ENCODE assay signal across 25 cellular contexts in genomic region chr6:14906621-14907020, GRCh38.
A peak's percentile ranks its signal among the peaks of the same experiment; 100 is the strongest.
DNase-seq lines count a peak whose midpoint lies in the region; ATAC-seq, FAIRE-seq and TF ChIP-seq lines count a peak whose summit lies in the region.
"Had no signal": no experiment of that assay in that cellular context is flagged by ENCODE, and none has a peak within 500 bp of the region (broad histone marks: within the 10 kb centered on the region; RNA-seq: fewer than 3 reads in every experiment).

No MANE protein-coding gene starts in this region.

- POLR2A ChIA-PET in K562 (lab: Yijun Ruan, JAX): interaction anchor here (0.5 to 2.5 kb wide), 4 partner anchors 9 to 178 kb away, joined by 3 to 7 read pairs (median 3); no protein-coding TSS in a partner anchor

- H3K4me1 ChIP-seq in BLaER1 (peaks cover 97% of the 10 kb centered on the region), K562 (replicated peaks in 1 of 2; ENCODE audit: control insufficient read depth in 2 of 2, insufficient read depth in 2 of 2, low read length in 2 of 2) (peaks cover 0 to 18% of the 10 kb centered on the region in 2 experiments; a peak in 4 of 5 replicates), GM23338 (ENCODE audit: insufficient read depth) (0 out of 2 replicates have a peak, but pooled peaks cover 4% of the 10 kb centered on the region)
- H3K4me1 ChIP-seq in BLaER1 treated with 17β-estradiol and CSF1 and Interleukin-3, amounts not matched to agents 10 nM and 100 nM: peaks cover 47 to 98% (median 86%) of the 10 kb centered on the region in 10 experiments
- H3K4me1 ChIP-seq: BE2C, Caco-2 had no signal

- no peaks in the 10 kb centered on the region for H3K27me3 ChIP-seq in BLaER1
- no peaks in the 10 kb centered on the region for H3K27me3 ChIP-seq in BLaER1 treated with 17β-estradiol and CSF1 and Interleukin-3, amounts not matched to agents 10 nM and 100 nM
- no peaks in the 10 kb centered on the region for H3K27me3 ChIP-seq in K562 (ENCODE audit: control insufficient read depth in 2 of 2, insufficient read depth in 2 of 2, low read length in 2 of 2)
- no peaks in the 10 kb centered on the region for H3K27me3 ChIP-seq in GM23338 (ENCODE audit: insufficient read depth)
- H3K27me3 ChIP-seq in dorsolateral prefrontal cortex: no peaks in the 10 kb centered on the region
- H3K27me3 ChIP-seq: BE2C had no signal

- H3K36me3 ChIP-seq in BLaER1 (no peaks in the 10 kb centered on the region; the same call in 1 of the 2 replicates), K562 (ENCODE audit: control insufficient read depth, insufficient read depth, low read length) (no peaks in the 10 kb centered on the region), GM23338 (ENCODE audit: insufficient read depth) (no peaks in the 10 kb centered on the region)
- H3K36me3 ChIP-seq in BLaER1 treated with 17β-estradiol and CSF1 and Interleukin-3, amounts not matched to agents 10 nM and 100 nM: peaks cover 0 to 5% (median 0%) of the 10 kb centered on the region in 11 experiments; a peak in 3 of 22 replicates
- H3K36me3 ChIP-seq: BE2C had no signal

- no peak overlapping the region for H2AFZ ChIP-seq in K562 (ENCODE audit: low read depth, low read length)
- H2AFZ ChIP-seq in GM23338: no peak overlapping the region

- intact Hi-C loops in K562 (cut with micrococcal nuclease): no loop called here
- intact Hi-C loops in dorsolateral prefrontal cortex (cut with DNase I): no loop called here

- no peaks in the 10 kb centered on the region for H4K20me1 ChIP-seq in BLaER1
- no peaks in the 10 kb centered on the region for H4K20me1 ChIP-seq in BLaER1 treated with 17β-estradiol and CSF1 and Interleukin-3, amounts not matched to agents 10 nM and 100 nM
- no peaks in the 10 kb centered on the region for H4K20me1 ChIP-seq in K562 (replicated peaks; ENCODE audit: control insufficient read depth, insufficient read depth, low read length)
- H4K20me1 ChIP-seq in GM23338 (replicated peaks; ENCODE audit: insufficient read depth): no peaks in the 10 kb centered on the region

- peaks cover 19% of the 10 kb centered on the region for H3K9me3 ChIP-seq in BLaER1
- H3K9me3 ChIP-seq in BLaER1 treated with 17β-estradiol and CSF1 and Interleukin-3, amounts not matched to agents 10 nM and 100 nM (replicated peaks in 1 of 11): peaks cover 0 to 46% (median 22%) of the 10 kb centered on the region in 11 experiments; a peak in 19 of 22 replicates
- H3K9me3 ChIP-seq in K562 (replicated peaks; ENCODE audit: control insufficient read depth, insufficient read depth, low read depth, low read length): no peaks in the 10 kb centered on the region
- H3K9me3 ChIP-seq: BE2C, Caco-2 had no signal

- H3K27me3 Mint-ChIP-seq in GM23338 (ENCODE audit: insufficient read depth, low read depth, poor library complexity): peaks cover 3% of the 10 kb centered on the region
- H3K27me3 Mint-ChIP-seq: CD4-positive, alpha-beta memory T cell; CD4-positive, CD25-positive, alpha-beta regulatory T cell; CD8-positive, alpha-beta memory T cell had no signal

- no peaks in the 10 kb centered on the region for H3F3A ChIP-seq in GM23338 (replicated peaks; ENCODE audit: low read depth)

- peak; percentile 6 for DNase-seq in NAMALWA (ENCODE audit: low spot score)
- no peak for DNase-seq in K562 (ENCODE audit: extremely low read depth in 1 of 4, low spot score in 3 of 4)
- no peak for DNase-seq in GM23338 (ENCODE audit: low spot score)
- no peak for DNase-seq in stimulated activated naive CD4-positive, alpha-beta T cell (lab: John Stamatoyannopoulos, UW)
- DNase-seq in dorsolateral prefrontal cortex: no peak
- no peak for DNase-seq in KG1 (lab: John Stamatoyannopoulos, UW)
- DNase-seq: 8988T; ACHN; BE2C; C1 segment of cervical spinal cord; Caco-2; Calu3; CD4-positive, alpha-beta memory T cell; CD4-positive, CD25-positive, alpha-beta regulatory T cell; CD8-positive, alpha-beta memory T cell; DMS79 treated with DMSO at 0.1 percent for 48 hours; GF-D8 had no signal

- no peak overlapping the region for H3K4me3 Mint-ChIP-seq in GM23338
- H3K4me3 Mint-ChIP-seq: CD14-positive monocyte; CD4-positive, alpha-beta memory T cell; CD4-positive, CD25-positive, alpha-beta regulatory T cell; CD8-positive, alpha-beta memory T cell had no signal

- no peak for TF ChIP-seq RAD21 in K562 (CRISPR knock-in tag; conservative IDR thresholded peaks at IDR 0.05 in 1 of 2, IDR thresholded peaks at IDR 0.05 in 1 of 2)

- H3K4me2 ChIP-seq in BLaER1 (peak overlapping the region; percentile 31), K562 (ENCODE audit: insufficient read depth, low read length) (no peak overlapping the region), GM23338 (no peak overlapping the region)
- peak overlapping the region in 7 of 11 experiments; percentile 3 to 41 (median 27); a peak in 11 of 22 replicates for H3K4me2 ChIP-seq in BLaER1 treated with 17β-estradiol and CSF1 and Interleukin-3, amounts not matched to agents 10 nM and 100 nM

- ATAC-seq in K562 (no peak), GM23338 (no peak)

- BruUV-seq in K562 (replicated peaks; lab: Mats Ljungman, UMichigan): no TSS peak

- H3K4me3 ChIP-seq in BLaER1 (no peak overlapping the region), K562 (no peak overlapping the region), GM23338 (no peak overlapping the region), dorsolateral prefrontal cortex (no peak overlapping the region)
- no peak overlapping the region for H3K4me3 ChIP-seq in BLaER1 treated with 17β-estradiol and CSF1 and Interleukin-3, amounts not matched to agents 10 nM and 100 nM

- H3K9ac ChIP-seq in BLaER1 (no peak overlapping the region), K562 (ENCODE audit: insufficient read depth in 1 of 2, low read depth in 2 of 2, low read length in 2 of 2) (no peak overlapping the region)
- H3K9ac ChIP-seq in BLaER1 treated with 17β-estradiol and CSF1 and Interleukin-3, amounts not matched to agents 10 nM and 100 nM: peak overlapping the region in 1 of 11 experiments; percentile 13; a peak in 1 of 22 replicates

- no peak for TF ChIP-seq CTCF in K562 (IDR thresholded peaks at IDR 0.05 in 2 of 3, conservative IDR thresholded peaks at IDR 0.05 in 1 of 3; ENCODE audit: insufficient read depth in 2 of 3, low read depth in 1 of 3, low read length in 3 of 3)
- no peak for TF ChIP-seq CTCF in GM23338 (conservative IDR thresholded peaks at IDR 0.05; ENCODE audit: low read depth in 2 of 2)
- no peak for TF ChIP-seq CTCF in dorsolateral prefrontal cortex (IDR thresholded peaks at IDR 0.05 in 54 of 56, conservative IDR thresholded peaks at IDR 0.05 in 2 of 56; ENCODE audit: low read depth in 1 of 56, partially characterized antibody in 56 of 56)

- no peak overlapping the region for H3K27ac Mint-ChIP-seq in GM23338
- H3K27ac Mint-ChIP-seq: CD4-positive, alpha-beta memory T cell; CD4-positive, CD25-positive, alpha-beta regulatory T cell had no signal

- in situ Hi-C loops in K562 (cut with MboI): no loop called here

- H3K9me2 ChIP-seq in GM23338 (ENCODE audit: insufficient read depth): no peaks in the 10 kb centered on the region

- H3K4me1 Mint-ChIP-seq in GM23338: no peaks in the 10 kb centered on the region

- H3K79me2 ChIP-seq in K562 (ENCODE audit: control insufficient read depth, insufficient read depth, low read length) (no peaks in the 10 kb centered on the region), GM23338 (replicated peaks; ENCODE audit: insufficient read depth) (0 out of 2 replicates have a peak, but pooled peaks cover 5% of the 10 kb centered on the region)

- H3K9me3 Mint-ChIP-seq in GM23338: no peaks in the 10 kb centered on the region; the same call in 2 of the 3 replicates
- H3K9me3 Mint-ChIP-seq: CD4-positive, alpha-beta memory T cell; CD8-positive, alpha-beta memory T cell had no signal

- no peak for TF ChIP-seq POLR2A in K562 (conservative IDR thresholded peaks at IDR 0.05)

- CTCF ChIA-PET in K562 (lab: Yijun Ruan, JAX; ENCODE audit: low intra/inter-chr PET ratio): no interaction called here

- FAIRE-seq in K562 (lab: Jason Lieb, UNC): no peak
- FAIRE-seq: A204.1, D721Med, G401.6, GM12892, GM18507 had no signal

- H3K27ac ChIP-seq in BLaER1 (peak overlapping the region; percentile 92), K562 (ENCODE audit: extremely low read depth, low read depth, low read length) (no peak overlapping the region), GM23338 (ENCODE audit: low read depth) (no peak overlapping the region), dorsolateral prefrontal cortex (no peak overlapping the region)
- H3K27ac ChIP-seq in BLaER1 treated with 17β-estradiol and CSF1 and Interleukin-3, amounts not matched to agents 10 nM and 100 nM: peak overlapping the region in 8 of 11 experiments; percentile 40 to 99 (median 97); a peak in 17 of 22 replicates

- H3K36me3 Mint-ChIP-seq in GM23338 (ENCODE audit: low read depth): peaks cover 3% of the 10 kb centered on the region; the same call in 1 of the 3 replicates
- H3K36me3 Mint-ChIP-seq: CD4-positive, alpha-beta memory T cell; CD4-positive, CD25-positive, alpha-beta regulatory T cell had no signal

- 39% methylated on average over 2 of the region's 2 CpGs for WGBS in K562 (ENCODE audit: insufficient coverage, low coverage, missing lambda C conversion rate)

- 0 out of 2 replicates have a peak, but pooled peaks have one; percentile 14 for TF ChIP-seq EP300 in K562 (IDR thresholded peaks at IDR 0.05; ENCODE audit: low read length)

- no peaks in the 10 kb centered on the region for H3K9me1 ChIP-seq in K562 (ENCODE audit: control insufficient read depth, insufficient read depth, low read length)

TF ChIP-seq in K562, 482 proteins besides CTCF, POLR2A, EP300 and RAD21 (continues in another document):
- TF ChIP-seq MAFF (IDR thresholded peaks at IDR 0.05; ENCODE audit: low read length): peak; percentile 47; the same call in 1 of the 2 replicates

TF ChIP-seq in GM23338, 12 proteins besides CTCF, POLR2A, EP300 and RAD21 (continues in another document):
- TF ChIP-seq EZH2phosphoT487 (IDR thresholded peaks at IDR 0.05; ENCODE audit: unreplicated experiment): no peak
- no peak for TF ChIP-seq ZNF331 (CRISPR knock-in tag; IDR thresholded peaks at IDR 0.05; ENCODE audit: low read depth)
- TF ChIP-seq NANOG (IDR thresholded peaks at IDR 0.05; ENCODE audit: borderline replicate concordance): no peak
- no peak for TF ChIP-seq ETS1 (IDR thresholded peaks at IDR 0.05)

Comparison
In these comparisons a context has a peak if more than half of its experiments do, and no peak if none do; other contexts are left out.
1. H3K27ac ChIP-seq: peak in BLaER1 (single experiment) and BLaER1 treated with 17β-estradiol and CSF1 and Interleukin-3, amounts not matched to agents 10 nM and 100 nM (8 of 11); none in K562 (single experiment), GM23338 (single experiment) and dorsolateral prefrontal cortex (0 of 59).
2. H3K4me2 ChIP-seq: peak in BLaER1 (single experiment) and BLaER1 treated with 17β-estradiol and CSF1 and Interleukin-3, amounts not matched to agents 10 nM and 100 nM (7 of 11); none in K562 (single experiment) and GM23338 (single experiment).